ENCODE assay signal across 1 cellular context in genomic region chr9:4541848-4542247, GRCh38.
TF ChIP-seq lines count a peak whose summit lies in the region.

No MANE protein-coding gene starts in this region.

TF ChIP-seq in GM23338, 12 proteins besides CTCF, POLR2A, EP300 and RAD21:
- TF ChIP-seq REST (IDR thresholded peaks at IDR 0.05; ENCODE audit: unreplicated experiment) (no peak), STAT1 (IDR thresholded peaks at IDR 0.05; ENCODE audit: unreplicated experiment) (no peak), ZNF331 (CRISPR knock-in tag; IDR thresholded peaks at IDR 0.05; ENCODE audit: low read depth) (no peak), POLR2AphosphoS5 (IDR thresholded peaks at IDR 0.05; ENCODE audit: low read depth) (no peak), ZNF462 (CRISPR knock-in tag; IDR thresholded peaks at IDR 0.05) (no peak), EZH2 (IDR thresholded peaks at IDR 0.05; ENCODE audit: low read depth, unreplicated experiment) (no peak), NANOG (IDR thresholded peaks at IDR 0.05; ENCODE audit: borderline replicate concordance) (no peak), ZNF114 (CRISPR knock-in tag; IDR thresholded peaks at IDR 0.05) (no peak), JUNB (IDR thresholded peaks at IDR 0.05; ENCODE audit: unreplicated experiment) (no peak), EZH2phosphoT487 (IDR thresholded peaks at IDR 0.05; ENCODE audit: unreplicated experiment) (no peak), CREB1 (CRISPR knock-in tag; IDR thresholded peaks at IDR 0.05; ENCODE audit: low read depth) (no peak)
- TF ChIP-seq, protein P1, sequence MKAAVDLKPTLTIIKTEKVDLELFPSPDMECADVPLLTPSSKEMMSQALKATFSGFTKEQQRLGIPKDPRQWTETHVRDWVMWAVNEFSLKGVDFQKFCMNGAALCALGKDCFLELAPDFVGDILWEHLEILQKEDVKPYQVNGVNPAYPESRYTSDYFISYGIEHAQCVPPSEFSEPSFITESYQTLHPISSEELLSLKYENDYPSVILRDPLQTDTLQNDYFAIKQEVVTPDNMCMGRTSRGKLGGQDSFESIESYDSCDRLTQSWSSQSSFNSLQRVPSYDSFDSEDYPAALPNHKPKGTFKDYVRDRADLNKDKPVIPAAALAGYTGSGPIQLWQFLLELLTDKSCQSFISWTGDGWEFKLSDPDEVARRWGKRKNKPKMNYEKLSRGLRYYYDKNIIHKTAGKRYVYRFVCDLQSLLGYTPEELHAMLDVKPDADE (IDR thresholded peaks at IDR 0.05) = no peak
TF ChIP-seq in GM23338: peak in this region for 0.
